Comparison of ENCODE assay signal across 16 cellular contexts in genomic region chr13:39034085-39034484, GRCh38. TPM values are rescaled to one million over a fixed set of nuclear protein-coding genes. Genes with fewer than 3 reads are reported as not detected.
DNase-seq lines count a peak whose midpoint lies in the region; ATAC-seq, FAIRE-seq and TF ChIP-seq lines count a peak whose summit lies in the region.
"Had no signal": no experiment of that assay in that cellular context is flagged by ENCODE, and none has a peak within 500 bp of the region (broad histone marks: within the 10 kb centered on the region; RNA-seq: fewer than 3 reads in every experiment).

No MANE protein-coding gene starts in this region.

- H3K9ac ChIP-seq in K562 (ENCODE audit: insufficient read depth in 1 of 2, low read depth in 2 of 2, low read length in 2 of 2) (peak overlapping the region in 1 of 2 experiments; percentile 82; a peak in 1 of 4 replicates), trophoblast cell (ENCODE audit: low read length) (no peak overlapping the region)

- ATAC-seq in K562 (peak; percentile 18; the same call in 2 of the 3 replicates), GM21528 (IDR thresholded peaks at IDR 0.05; ENCODE audit: low FRiP score, unreplicated experiment) (no peak), upper lobe of left lung (ENCODE audit: low FRiP score in 2 of 2) (no peak)
- ATAC-seq: left ventricle myocardium superior had no signal

- TF ChIP-seq EP300 in K562 (IDR thresholded peaks at IDR 0.05; ENCODE audit: low read length) (no peak), upper lobe of left lung (IDR thresholded peaks at IDR 0.05) (no peak)

- no peak overlapping the region for H3K27ac ChIP-seq in K562 (ENCODE audit: extremely low read depth, low read depth, low read length)
- H3K27ac ChIP-seq in trophoblast cell (ENCODE audit: low read depth, low read length) = no peak overlapping the region
- H3K27ac ChIP-seq in upper lobe of left lung = no peak overlapping the region
- H3K27ac ChIP-seq: Peyer's patch had no signal

- in situ Hi-C loops in K562 (cut with MboI) = no loop called here

- no peak for TF ChIP-seq POLR2A in NB4 (IDR thresholded peaks at IDR 0.05; ENCODE audit: extremely low read depth, insufficient read length)
- no peak for TF ChIP-seq POLR2A in K562 (conservative IDR thresholded peaks at IDR 0.05)
- TF ChIP-seq POLR2A in upper lobe of left lung (IDR thresholded peaks at IDR 0.05) = no peak

- no peak overlapping the region for H4K91ac ChIP-seq in trophoblast cell (ENCODE audit: low read depth, low read length)

- H3K4me1 ChIP-seq in K562 (replicated peaks in 1 of 2; ENCODE audit: control insufficient read depth in 2 of 2, insufficient read depth in 2 of 2, low read length in 2 of 2) (peaks cover 3 to 4% of the 10 kb centered on the region in 2 experiments; a peak in 3 of 5 replicates), trophoblast cell (ENCODE audit: control insufficient read depth in 1 of 2, insufficient read depth in 2 of 2, low read length in 2 of 2) (peaks cover 0 to 4% of the 10 kb centered on the region in 2 experiments), upper lobe of left lung (peaks cover 16 to 45% (median 18%) of the 10 kb centered on the region in 4 donors)

- H3K79me2 ChIP-seq in K562 (ENCODE audit: control insufficient read depth, insufficient read depth, low read length) = peaks cover 79% of the 10 kb centered on the region
- peaks cover 14% of the 10 kb centered on the region for H3K79me2 ChIP-seq in trophoblast cell (ENCODE audit: control insufficient read depth, insufficient read depth, low read length, poor library complexity)

- H3K36me3 ChIP-seq in K562 (ENCODE audit: control insufficient read depth, insufficient read depth, low read length) (peaks cover 22% of the 10 kb centered on the region), trophoblast cell (ENCODE audit: control insufficient read depth in 1 of 2, insufficient read depth in 2 of 2, low read length in 2 of 2) (peaks cover 0 to 3% of the 10 kb centered on the region in 2 experiments), upper lobe of left lung (peaks cover 0 to 15% (median 0%) of the 10 kb centered on the region in 4 donors)
- H3K36me3 ChIP-seq: Peyer's patch had no signal

- H2AFZ ChIP-seq in K562 (ENCODE audit: low read depth, low read length) (no peak overlapping the region), trophoblast cell (ENCODE audit: insufficient read depth, low read length, poor library complexity) (no peak overlapping the region)

- H2BK5ac ChIP-seq in trophoblast cell (ENCODE audit: low read depth, low read length, poor library complexity) = no peak overlapping the region

- TF ChIP-seq RAD21 in K562 (CRISPR knock-in tag; conservative IDR thresholded peaks at IDR 0.05 in 1 of 2, IDR thresholded peaks at IDR 0.05 in 1 of 2) = no peak

- H3K4me1 Mint-ChIP-seq in activated naive CD4-positive, alpha-beta T cell treated with anti-CD3 and anti-CD28 coated beads, Interleukin-2, amount 50 U/mL, for 24 hours = peaks cover 38% of the 10 kb centered on the region

- H3K23ac ChIP-seq in trophoblast cell (ENCODE audit: low read length) = no peak overlapping the region

- peak overlapping the region; percentile 88 for H3K4ac ChIP-seq in trophoblast cell (ENCODE audit: low read depth, low read length)

- H4K8ac ChIP-seq in trophoblast cell (ENCODE audit: low read depth, low read length) = no peak overlapping the region

- FAIRE-seq in K562 (lab: Jason Lieb, UNC) = no peak

- H3K9me3 ChIP-seq in K562 (replicated peaks; ENCODE audit: control insufficient read depth, insufficient read depth, low read depth, low read length) (no peaks in the 10 kb centered on the region), trophoblast cell (ENCODE audit: insufficient read depth, low read depth, low read length) (no peaks in the 10 kb centered on the region), upper lobe of left lung (no peaks in the 10 kb centered on the region)
- H3K9me3 ChIP-seq: Peyer's patch had no signal

- no peaks in the 10 kb centered on the region for H3K27me3 Mint-ChIP-seq in activated naive CD4-positive, alpha-beta T cell treated with anti-CD3 and anti-CD28 coated beads, Interleukin-2, amount 50 U/mL, for 24 hours

- no peak overlapping the region for H3K27ac Mint-ChIP-seq in activated naive CD4-positive, alpha-beta T cell treated with anti-CD3 and anti-CD28 coated beads, Interleukin-2, amount 50 U/mL, for 24 hours

- BruUV-seq in K562 (replicated peaks; lab: Mats Ljungman, UMichigan) = no TSS peak

- POLR2A ChIA-PET in K562 (lab: Yijun Ruan, JAX) = no interaction called here

- H3K79me1 ChIP-seq in trophoblast cell (ENCODE audit: low read length) = peaks cover 10% of the 10 kb centered on the region

- peaks cover 9% of the 10 kb centered on the region; the same call in 1 of the 2 replicates for H4K20me1 ChIP-seq in K562 (replicated peaks; ENCODE audit: control insufficient read depth, insufficient read depth, low read length)

- TF ChIP-seq CTCF in NB4 (IDR thresholded peaks at IDR 0.05; ENCODE audit: low read depth, low read length) (no peak), K562 (IDR thresholded peaks at IDR 0.05 in 2 of 3, conservative IDR thresholded peaks at IDR 0.05 in 1 of 3; ENCODE audit: insufficient read depth in 2 of 3, low read depth in 1 of 3, low read length in 3 of 3) (no peak), upper lobe of left lung (IDR thresholded peaks at IDR 0.05) (no peak)

- H3K14ac ChIP-seq in trophoblast cell (ENCODE audit: low read length) = no peak overlapping the region

- no peak overlapping the region for H2BK12ac ChIP-seq in trophoblast cell (ENCODE audit: low read length)

- H3K4me3 ChIP-seq in NB4 (ENCODE audit: low read depth, low read length) (peak overlapping the region; percentile 97), K562 (no peak overlapping the region), trophoblast cell (ENCODE audit: low read depth, low read length) (no peak overlapping the region), upper lobe of left lung (no peak overlapping the region)
- H3K4me3 ChIP-seq: Peyer's patch had no signal

- DNase-seq in activated naive CD4-positive, alpha-beta T cell (lab: John Stamatoyannopoulos, UW) = no peak
- DNase-seq in NB4 (ENCODE audit: low read depth) (peak; percentile 24), K562 (ENCODE audit: extremely low read depth in 1 of 4, low spot score in 3 of 4) (peak in 1 of 4 experiments; percentile 18), trophoblast cell (no peak), upper lobe of left lung (no peak), foreskin melanocyte (no peak)
- DNase-seq: activated CD8-positive, alpha-beta memory T cell treated with anti-CD3 and anti-CD28 coated beads, Interleukin-2, amount 50 U/mL, for 4 hours; cerebellar nuclear complex; foreskin fibroblast; left ventricle myocardium superior; NCI-H1694 treated with DMSO at 0.1 percent for 48 hours; NCI-H510A treated with DMSO at 0.1 percent for 48 hours; Peyer's patch; retina had no signal

- no peaks in the 10 kb centered on the region for H3K9me3 Mint-ChIP-seq in activated naive CD4-positive, alpha-beta T cell treated with anti-CD3 and anti-CD28 coated beads, Interleukin-2, amount 50 U/mL, for 24 hours

- peak overlapping the region; percentile 57 for H3K4me3 Mint-ChIP-seq in activated naive CD4-positive, alpha-beta T cell treated with anti-CD3 and anti-CD28 coated beads, Interleukin-2, amount 50 U/mL, for 24 hours

- no peak overlapping the region for H3K18ac ChIP-seq in trophoblast cell (ENCODE audit: low read length)

- WGBS in K562 (ENCODE audit: insufficient coverage, low coverage, missing lambda C conversion rate) = 50% methylated on average over 1 of the region's 1 CpG
- WGBS in trophoblast cell (ENCODE audit: extremely low coverage, insufficient coverage, insufficient read length) = no CpG with 5 or more reads among the region's 1 CpG
- WGBS in upper lobe of left lung, 2 donors = 72 to 88% methylated on average over 1 of the region's 1 CpG

- no peaks in the 10 kb centered on the region for H3K36me3 Mint-ChIP-seq in activated naive CD4-positive, alpha-beta T cell treated with anti-CD3 and anti-CD28 coated beads, Interleukin-2, amount 50 U/mL, for 24 hours

- intact Hi-C loops in K562 (cut with micrococcal nuclease) = no loop called here

- H3K27me3 ChIP-seq in K562 (ENCODE audit: control insufficient read depth in 2 of 2, insufficient read depth in 2 of 2, low read length in 2 of 2) (no peaks in the 10 kb centered on the region), trophoblast cell (ENCODE audit: insufficient read depth, low read length) (no peaks in the 10 kb centered on the region), upper lobe of left lung (no peaks in the 10 kb centered on the region)
- H3K27me3 ChIP-seq: Peyer's patch had no signal

- no peak overlapping the region for H2BK120ac ChIP-seq in trophoblast cell (ENCODE audit: insufficient read depth, low read length, poor library complexity)

- no peak overlapping the region for H2AK5ac ChIP-seq in trophoblast cell (ENCODE audit: low read length)

- CTCF ChIA-PET in K562 (lab: Yijun Ruan, JAX; ENCODE audit: low intra/inter-chr PET ratio) = no interaction called here

- no peak overlapping the region for H4K12ac ChIP-seq in trophoblast cell (ENCODE audit: low read depth, low read length)

- H3K9me1 ChIP-seq in K562 (ENCODE audit: control insufficient read depth, insufficient read depth, low read length) = no peaks in the 10 kb centered on the region

- H3K4me2 ChIP-seq in K562 (ENCODE audit: insufficient read depth, low read length) (no peak overlapping the region), trophoblast cell (ENCODE audit: low read length) (no peak overlapping the region)

RNA-seq across cellular contexts. Expression of gene PROSER1, which starts 3.8 kb away (rescaled TPM):
- total RNA-seq in K562 (2011; cell fraction: chromatin; rRNA removed; ENCODE audit: low replicate concordance) = 18.8 and 64.4 TPM in 2 replicates
- total RNA-seq in K562 (2011; cell fraction: nucleolus; rRNA removed) = 7.7 and 13.3 TPM in 2 replicates
- 28.7 and 43.1 TPM in 2 replicates for total RNA-seq in K562 (2011; cell fraction: nucleoplasm; rRNA removed)
- total RNA-seq in K562 (2014; rRNA removed) (6.6 and 9.2 TPM in 2 replicates), K562 (2014; rRNA removed; fragmentation: Illumina TruSeq; extraction: Trizol) (9.7 and 10.8 TPM in 2 replicates), K562 (2015; rRNA removed; fragmentation: Illumina TruSeq; extraction: Trizol) (7.4 and 9.3 TPM in 2 replicates), K562 (2021) (30.5 and 36.2 TPM in 2 replicates), upper lobe of left lung (10 to 100 TPM; 10.5 to 59.5 (median 28.4) TPM)
- polyA plus RNA-seq in K562 (2011; rRNA removed) (9.6 and 21.4 TPM in 2 replicates), K562 (2014; fragmentation: Illumina TruSeq; extraction: Trizol) (25.5 and 30.5 TPM in 2 replicates), K562 (2014; fragmentation: Nextera tagmentation; extraction: Ambion mirVana) (10 to 100 TPM; 10.4 to 10.5 TPM), K562 (2014; rRNA removed) (14.8 and 15.2 TPM in 2 replicates)
- polyA plus RNA-seq in K562 (2011; cell fraction: cytosol; rRNA removed) = 10.0 and 17.9 TPM in 2 replicates
- polyA plus RNA-seq in K562 (2011; cell fraction: nucleus; rRNA removed) = 37.3 and 48.0 TPM in 2 replicates
- 15.0 and 15.1 TPM in 2 replicates for polyA plus RNA-seq in K562 (2012)
- 13.9 and 17.9 TPM in 2 replicates for polyA minus RNA-seq in K562 (2011; rRNA and poly(A)+ RNA removed)
- polyA minus RNA-seq in K562 (2011; cell fraction: cytosol; rRNA and poly(A)+ RNA removed) = 13.1 and 16.5 TPM in 2 replicates
- 20.9 and 27.4 TPM in 2 replicates for polyA minus RNA-seq in K562 (2011; cell fraction: nucleus; rRNA and poly(A)+ RNA removed)
- polyA plus RNA-seq in trophoblast cell (2013) = 96.3 and 106 TPM in 2 replicates

RNA-seq across cellular contexts. Expression of gene NHLRC3, which starts 4.2 kb away (rescaled TPM):
- 20.6 and 46.6 TPM in 2 replicates for total RNA-seq in K562 (2011; cell fraction: chromatin; rRNA removed; ENCODE audit: low replicate concordance)
- total RNA-seq in K562 (2011; cell fraction: nucleolus; rRNA removed) = 12.7 and 17.6 TPM in 2 replicates
- 41.3 and 52.2 TPM in 2 replicates for total RNA-seq in K562 (2011; cell fraction: nucleoplasm; rRNA removed)
- total RNA-seq in K562 (2014; rRNA removed) (7.0 TPM in 2 replicates), K562 (2014; rRNA removed; fragmentation: Illumina TruSeq; extraction: Trizol) (12.6 and 13.7 TPM in 2 replicates), K562 (2015; rRNA removed; fragmentation: Illumina TruSeq; extraction: Trizol) (13.8 and 15.3 TPM in 2 replicates), K562 (2021) (8.6 and 9.0 TPM in 2 replicates), upper lobe of left lung (10 to 100 TPM; 19.5 to 35.6 (median 30.1) TPM)
- polyA plus RNA-seq in K562 (2011; rRNA removed) (14.3 and 14.5 TPM in 2 replicates), K562 (2014; fragmentation: Illumina TruSeq; extraction: Trizol) (8.1 and 8.8 TPM in 2 replicates), K562 (2014; fragmentation: Nextera tagmentation; extraction: Ambion mirVana) (1 to 10 TPM; 5.5 to 7.4 TPM), K562 (2014; rRNA removed) (9.9 and 11.7 TPM in 2 replicates)
- polyA plus RNA-seq in K562 (2011; cell fraction: cytosol; rRNA removed) = 3.5 and 12.3 TPM in 2 replicates
- 25.4 and 32.7 TPM in 2 replicates for polyA plus RNA-seq in K562 (2011; cell fraction: nucleus; rRNA removed)
- 9.3 and 12.7 TPM in 2 replicates for polyA plus RNA-seq in K562 (2012)
- polyA minus RNA-seq in K562 (2011; rRNA and poly(A)+ RNA removed) = 16.5 and 24.0 TPM in 2 replicates
- polyA minus RNA-seq in K562 (2011; cell fraction: cytosol; rRNA and poly(A)+ RNA removed) = 2.8 and 3.4 TPM in 2 replicates
- 15.8 and 28.2 TPM in 2 replicates for polyA minus RNA-seq in K562 (2011; cell fraction: nucleus; rRNA and poly(A)+ RNA removed)
- polyA plus RNA-seq in trophoblast cell (2013) = 8.6 and 10.2 TPM in 2 replicates

RNA-seq across cellular contexts. Expression of gene STOML3, which starts 43.5 kb away (rescaled TPM):
- not detected in 2 replicates for total RNA-seq in K562 (2011; cell fraction: chromatin; rRNA removed; ENCODE audit: low replicate concordance)
- total RNA-seq in K562 (2011; cell fraction: nucleolus; rRNA removed) = not detected in 2 replicates
- not detected in 2 replicates for total RNA-seq in K562 (2011; cell fraction: nucleoplasm; rRNA removed)
- total RNA-seq in K562 (2014; rRNA removed) (not detected in 2 replicates), K562 (2014; rRNA removed; fragmentation: Illumina TruSeq; extraction: Trizol) (not detected in 2 replicates), K562 (2015; rRNA removed; fragmentation: Illumina TruSeq; extraction: Trizol) (not detected in 2 replicates), K562 (2021) (not detected in 2 replicates), upper lobe of left lung (10 to 100 TPM in 1 of 6 donors, 1 to 10 TPM in 4, under 1 TPM in 1; 0.14 to 10.8 (median 1.6) TPM)
- polyA plus RNA-seq in K562 (2011; rRNA removed) (not detected in 2 replicates), K562 (2014; fragmentation: Illumina TruSeq; extraction: Trizol) (not detected in 2 replicates), K562 (2014; fragmentation: Nextera tagmentation; extraction: Ambion mirVana) (under 1 TPM in 1 of 2 experiments, not detected in 1; 0.04 TPM), K562 (2014; rRNA removed) (not detected in 2 replicates)
- not detected in 2 replicates for polyA plus RNA-seq in K562 (2011; cell fraction: cytosol; rRNA removed)
- not detected in 2 replicates for polyA plus RNA-seq in K562 (2011; cell fraction: nucleus; rRNA removed)
- polyA plus RNA-seq in K562 (2012) = not detected in 2 replicates
- polyA minus RNA-seq in K562 (2011; rRNA and poly(A)+ RNA removed) = not detected in 2 replicates
- polyA minus RNA-seq in K562 (2011; cell fraction: cytosol; rRNA and poly(A)+ RNA removed) = not detected in 2 replicates
- not detected in 2 replicates for polyA minus RNA-seq in K562 (2011; cell fraction: nucleus; rRNA and poly(A)+ RNA removed)
- polyA plus RNA-seq in trophoblast cell (2013) = 0.18 TPM in 2 replicates
- total RNA-seq: left ventricle myocardium superior, Peyer's patch had no signal
